In the genomic region with DNA sequence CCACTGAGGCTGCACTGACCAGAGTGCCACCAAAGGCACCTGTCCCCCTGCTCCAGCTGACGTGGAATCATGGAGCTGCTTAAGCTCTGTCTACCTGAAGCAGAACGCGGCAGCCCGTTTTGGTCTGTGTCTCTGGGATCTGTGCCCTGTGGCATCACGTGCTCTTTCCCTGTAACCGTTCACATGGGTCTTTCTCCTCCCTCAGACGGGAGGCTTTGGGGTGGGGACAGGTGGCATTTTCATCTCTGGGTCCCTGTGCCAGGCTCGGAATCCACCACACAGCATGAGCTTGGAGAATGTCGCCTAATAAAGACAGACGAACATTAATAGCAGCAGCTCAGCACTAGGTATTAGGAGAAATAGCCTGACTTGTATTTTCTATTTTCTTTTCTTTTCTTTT, we compare ENCODE assay signal across 13 cellular contexts. TPM values are rescaled to one million over a fixed set of nuclear protein-coding genes. Genes with fewer than 3 reads are reported as not detected.
DNase-seq lines count a peak whose midpoint lies in the region; ATAC-seq and TF ChIP-seq lines count a peak whose summit lies in the region.
"Had no signal": no experiment of that assay in that cellular context is flagged by ENCODE, and none has a peak within 500 bp of the region (broad histone marks: within the 10 kb centered on the region; RNA-seq: fewer than 3 reads in every experiment).

No MANE protein-coding gene starts in this region.

- TF ChIP-seq POLR2A in thyroid gland (IDR thresholded peaks at IDR 0.05), result no peak

- no peak overlapping the region for H3K27ac ChIP-seq in thyroid gland
- H3K27ac ChIP-seq: tibial artery had no signal

- H3K4me3 ChIP-seq in thyroid gland (replicated peaks in 1 of 3), result no peak overlapping the region
- H3K4me3 ChIP-seq: tibial artery had no signal

- peaks cover 12% of the 10 kb centered on the region for H3K27me3 Mint-ChIP-seq in T-helper 1 cell treated with Interleukin-12 subunit alpha and Interleukin-12 subunit beta and Interleukin-4 antibody, amounts not matched to agents 30 μg/mL and 1 μg/mL, for 36 hours (ENCODE audit: low read depth)
- H3K27me3 Mint-ChIP-seq in central memory CD8-positive, alpha-beta T cell, result no peaks in the 10 kb centered on the region
- H3K27me3 Mint-ChIP-seq in nephron progenitor cell (ENCODE audit: low read depth, poor library complexity), result peaks cover 40% of the 10 kb centered on the region

- peak overlapping the region; percentile 54 for H3K4me3 Mint-ChIP-seq in T-helper 1 cell treated with Interleukin-12 subunit alpha and Interleukin-12 subunit beta and Interleukin-4 antibody, amounts not matched to agents 30 μg/mL and 1 μg/mL, for 36 hours
- H3K4me3 Mint-ChIP-seq in central memory CD8-positive, alpha-beta T cell, result peak overlapping the region; percentile 49
- peak overlapping the region; percentile 74 for H3K4me3 Mint-ChIP-seq in nephron progenitor cell

- 82 to 85% methylated on average over 10 of the region's 10 CpGs for WGBS in thyroid gland, 2 donors

- no peak for ATAC-seq in central memory CD8-positive, alpha-beta T cell (replicated peaks; ENCODE audit: extremely low read depth, poor library complexity, severe bottlenecking)
- ATAC-seq in HG02840 (IDR thresholded peaks at IDR 0.05; ENCODE audit: low FRiP score, unreplicated experiment) (no peak), GM19455 (IDR thresholded peaks at IDR 0.05; ENCODE audit: unreplicated experiment) (no peak)

- peaks cover 7 to 14% of the 10 kb centered on the region in 2 donors for H3K4me1 ChIP-seq in thyroid gland

- H3K27ac Mint-ChIP-seq in T-helper 1 cell treated with Interleukin-12 subunit alpha and Interleukin-12 subunit beta and Interleukin-4 antibody, amounts not matched to agents 30 μg/mL and 1 μg/mL, for 36 hours, result no peak overlapping the region
- H3K27ac Mint-ChIP-seq in central memory CD8-positive, alpha-beta T cell (ENCODE audit: low read depth), result peak overlapping the region; percentile 35
- no peak overlapping the region for H3K27ac Mint-ChIP-seq in nephron progenitor cell
- H3K27ac Mint-ChIP-seq: activated CD4-positive, alpha-beta memory T cell treated with anti-CD3 and anti-CD28 coated beads for 36 hours had no signal

- H3K9me3 Mint-ChIP-seq in T-helper 1 cell treated with Interleukin-12 subunit alpha and Interleukin-12 subunit beta and Interleukin-4 antibody, amounts not matched to agents 30 μg/mL and 1 μg/mL, for 36 hours, result no peaks in the 10 kb centered on the region
- H3K9me3 Mint-ChIP-seq in central memory CD8-positive, alpha-beta T cell, result no peaks in the 10 kb centered on the region
- H3K9me3 Mint-ChIP-seq in nephron progenitor cell, result no peaks in the 10 kb centered on the region
- H3K9me3 Mint-ChIP-seq: activated CD4-positive, alpha-beta memory T cell treated with anti-CD3 and anti-CD28 coated beads for 36 hours had no signal

- H3K36me3 ChIP-seq in thyroid gland, result no peaks in the 10 kb centered on the region
- H3K36me3 ChIP-seq: tibial artery had no signal

- DNase-seq in T-helper 1 cell, result no peak
- peak; percentile 24 for DNase-seq in D341Med (ENCODE audit: low spot score)
- DNase-seq in central memory CD8-positive, alpha-beta T cell (ENCODE audit: low spot score in 2 of 2), result no peak
- no peak for DNase-seq in nephron progenitor cell
- DNase-seq in thyroid gland, result no peak
- DNase-seq: activated CD4-positive, alpha-beta memory T cell treated with anti-CD3 and anti-CD28 coated beads for 36 hours; DMS153; small intestine had no signal

- H3K27me3 ChIP-seq in thyroid gland, result no peaks in the 10 kb centered on the region

- H3K36me3 Mint-ChIP-seq in T-helper 1 cell treated with Interleukin-12 subunit alpha and Interleukin-12 subunit beta and Interleukin-4 antibody, amounts not matched to agents 30 μg/mL and 1 μg/mL, for 36 hours (ENCODE audit: low read depth), result no peaks in the 10 kb centered on the region
- H3K36me3 Mint-ChIP-seq in central memory CD8-positive, alpha-beta T cell (ENCODE audit: insufficient read depth), result no peaks in the 10 kb centered on the region
- no peaks in the 10 kb centered on the region for H3K36me3 Mint-ChIP-seq in nephron progenitor cell (ENCODE audit: low read depth)
- H3K36me3 Mint-ChIP-seq: activated CD4-positive, alpha-beta memory T cell treated with anti-CD3 and anti-CD28 coated beads for 36 hours had no signal

- peaks cover 3% of the 10 kb centered on the region for H3K4me1 Mint-ChIP-seq in T-helper 1 cell treated with Interleukin-12 subunit alpha and Interleukin-12 subunit beta and Interleukin-4 antibody, amounts not matched to agents 30 μg/mL and 1 μg/mL, for 36 hours (ENCODE audit: low read depth)
- peaks cover 6% of the 10 kb centered on the region for H3K4me1 Mint-ChIP-seq in central memory CD8-positive, alpha-beta T cell
- H3K4me1 Mint-ChIP-seq in nephron progenitor cell, result peaks cover 21% of the 10 kb centered on the region

- intact Hi-C loops in thyroid gland (cut with DNase I), result no loop called here

- H3K9me3 ChIP-seq in thyroid gland, result no peaks in the 10 kb centered on the region
- H3K9me3 ChIP-seq: tibial artery had no signal

- TF ChIP-seq CTCF in nephron progenitor cell (IDR thresholded peaks at IDR 0.05) (no peak), thyroid gland (IDR thresholded peaks at IDR 0.05) (no peak)

RNA-seq across cellular contexts. Expression of a gene that starts 1.6 kb away (rescaled TPM):
- 10 to 100 TPM; 11.7 to 29.9 (median 23.4) TPM for total RNA-seq in thyroid gland

RNA-seq across cellular contexts. Expression of a gene that starts 19.3 kb away (rescaled TPM):
- total RNA-seq in thyroid gland, result 10 to 100 TPM in 3 of 4 donors, 1 to 10 TPM in 1; 8.2 to 28.2 (median 17.8) TPM

RNA-seq across cellular contexts. Expression of a gene that starts 26.9 kb away (rescaled TPM):
- total RNA-seq in thyroid gland, result not detected
- total RNA-seq: activated CD4-positive, alpha-beta memory T cell treated with anti-CD3 and anti-CD28 coated beads for 36 hours; LHCN-M2 had no signal
